Comparison of ENCODE assay signal across 7 cellular contexts in the genomic region with DNA sequence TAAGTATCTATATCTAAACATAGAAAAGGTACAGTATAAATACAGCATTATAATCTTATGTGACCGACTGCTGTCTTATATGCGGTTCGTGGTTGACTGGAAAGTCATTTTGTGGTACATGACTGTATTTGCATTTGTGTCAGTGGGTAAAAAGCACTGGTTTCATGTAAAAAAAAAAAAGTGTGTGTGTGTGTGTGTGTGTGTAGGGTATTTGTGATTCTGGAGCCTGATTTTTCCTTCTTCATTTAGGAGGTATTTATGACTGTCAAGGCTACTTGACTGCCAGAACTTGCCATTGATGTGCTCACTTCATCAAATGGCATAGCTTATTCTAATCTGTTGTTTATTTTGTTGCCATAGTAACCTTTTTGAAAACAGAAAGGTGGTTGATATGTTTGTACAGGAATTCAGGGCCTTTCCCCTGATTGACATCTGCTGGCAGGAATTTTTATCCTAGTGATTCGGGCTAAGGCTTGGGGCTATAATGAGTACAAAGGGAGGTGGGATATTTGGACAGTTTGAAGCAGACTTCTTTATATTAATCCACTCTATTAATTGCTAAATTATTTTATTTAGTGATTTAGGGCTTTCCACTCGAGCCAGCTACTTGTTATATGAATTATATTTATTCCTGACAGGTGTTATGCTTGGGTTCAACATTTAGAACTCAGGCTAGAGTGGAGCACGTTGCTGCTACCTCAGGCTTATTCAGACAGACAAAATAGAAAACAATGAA.
A peak's percentile ranks its signal among the peaks of the same experiment; 100 is the strongest.
DNase-seq lines count a peak whose midpoint lies in the region; ATAC-seq and TF ChIP-seq lines count a peak whose summit lies in the region.

No MANE protein-coding gene starts in this region.

- H2AFZ ChIP-seq in HCT116 (ENCODE audit: low read depth, low read length, poor library complexity, severe bottlenecking) (no peak overlapping the region), hepatocyte (no peak overlapping the region)

- no peaks in the 10 kb centered on the region for H3K9me3 ChIP-seq in HCT116 (ENCODE audit: control insufficient read depth in 1 of 2, insufficient read depth in 1 of 2, low read depth in 1 of 2, low read length in 2 of 2)
- no peaks in the 10 kb centered on the region for H3K9me3 ChIP-seq in hepatocyte (ENCODE audit: low read depth)

- peak; percentile 47 for DNase-seq in HCT116 (ENCODE audit: low read depth, low spot score)
- peak; percentile 95 for DNase-seq in LoVo (ENCODE audit: low spot score)
- DNase-seq in activated B cell treated with CpG ODN at 0.5 μM for 24 hours: no peak
- peak; percentile 74 for DNase-seq in hepatocyte (ENCODE audit: low spot score)
- no peak for DNase-seq in GM20000 (ENCODE audit: low spot score)

- peaks cover 72% of the 10 kb centered on the region for H3K4me1 Mint-ChIP-seq in activated B cell treated with CpG ODN at 0.5 μM for 24 hours

- H3K9me3 Mint-ChIP-seq in activated B cell treated with CpG ODN at 0.5 μM for 24 hours: peaks cover 5% of the 10 kb centered on the region

- H3K4me3 ChIP-seq in HCT116 (replicated peaks in 1 of 2; ENCODE audit: low read depth in 1 of 2, low read length in 2 of 2): no peak overlapping the region
- no peak overlapping the region for H3K4me3 ChIP-seq in hepatocyte
- H3K4me3 ChIP-seq in urinary bladder (ENCODE audit: low read depth, low read length): no peak overlapping the region

- peaks cover 7% of the 10 kb centered on the region for H3K36me3 Mint-ChIP-seq in activated B cell treated with CpG ODN at 0.5 μM for 24 hours (ENCODE audit: low read depth)

- H3K27ac ChIP-seq in HCT116 (ENCODE audit: low read depth, low read length) (no peak overlapping the region), hepatocyte (peak overlapping the region; percentile 83), urinary bladder (ENCODE audit: low read depth) (peak overlapping the region; percentile 16)

- CTCF ChIA-PET in HCT116 (lab: Charles Lee): interaction anchor here (1.4 kb wide), 1 partner anchor 147 kb away, joined by 5 read pairs; no protein-coding TSS in a partner anchor
- CTCF ChIA-PET in activated B cell treated with CpG ODN at 0.5 μM for 24 hours (lab: Charles Lee): interaction anchor here (0.6 to 1.1 kb wide), 6 partner anchors 32 to 147 kb away, joined by 3 to 4 read pairs (median 4); no protein-coding TSS in a partner anchor

- ATAC-seq in GM18508 (IDR thresholded peaks at IDR 0.05; ENCODE audit: insufficient read depth, unreplicated experiment) (peak; percentile 52), HCT116 (peak; percentile 76), activated B cell treated with CpG ODN at 0.5 μM for 24 hours (ENCODE audit: low read depth) (peak; percentile 73)

- RAD21 ChIA-PET in HCT116 (lab: Charles Lee; ENCODE audit: low non-redundant PET in 1 of 2, low total read pairs in 2 of 2, uncharacterized antibody in 2 of 2, unreplicated experiment in 2 of 2): interaction anchor here in 1 of 2 experiments (0.7 kb wide), 1 partner anchor 33 kb away, joined by 3 read pairs; no protein-coding TSS in a partner anchor

- peak overlapping the region; percentile 50 for H3K4me3 Mint-ChIP-seq in activated B cell treated with CpG ODN at 0.5 μM for 24 hours

- H3K27me3 Mint-ChIP-seq in activated B cell treated with CpG ODN at 0.5 μM for 24 hours: no peaks in the 10 kb centered on the region

- POLR2A ChIA-PET in HCT116 (lab: Charles Lee) (interaction anchor here (0.8 kb wide), 1 partner anchor 24 kb away, joined by 3 read pairs; no protein-coding TSS in a partner anchor), activated B cell treated with CpG ODN at 0.5 μM for 24 hours (lab: Charles Lee) (interaction anchor here (0.7 to 2.6 kb wide), 6 partner anchors 8 to 63 kb away, joined by 3 to 10 read pairs (median 3); a partner anchor contains a TSS)

- H4K20me1 ChIP-seq in HCT116 (ENCODE audit: insufficient read depth) (peaks cover 3% of the 10 kb centered on the region; the same call in 1 of the 2 replicates), hepatocyte (ENCODE audit: insufficient read depth, poor library complexity, severe bottlenecking) (peaks cover 11% of the 10 kb centered on the region)

- 57% methylated on average over 6 of the region's 6 CpGs for WGBS in hepatocyte (ENCODE audit: low lambda C conversion rate, missing lambda C conversion rate)
- whole genome bisulfite sequencing in urinary bladder: 58% methylated on average over 6 of the region's 6 CpGs

- H3K79me2 ChIP-seq in HCT116 (ENCODE audit: insufficient read depth, low read length) (peaks cover 72% of the 10 kb centered on the region), hepatocyte (peaks cover 78% of the 10 kb centered on the region)

- H3K27ac Mint-ChIP-seq in activated B cell treated with CpG ODN at 0.5 μM for 24 hours: peak overlapping the region; percentile 77

- H3K9ac ChIP-seq in HCT116 (ENCODE audit: low read length): no peak overlapping the region

- peak overlapping the region; percentile 26; the same call in 1 of the 2 replicates for H3K4me2 ChIP-seq in HCT116 (ENCODE audit: low read length)
- H3K4me2 ChIP-seq in hepatocyte: peak overlapping the region; percentile 49

- TF ChIP-seq CTCF in HCT116 (IDR thresholded peaks at IDR 0.05 in 2 of 3, conservative IDR thresholded peaks at IDR 0.05 in 1 of 3; ENCODE audit: borderline replicate concordance in 1 of 3, insufficient read depth in 1 of 3, low read depth in 2 of 3, low read length in 2 of 3) (peak in 2 of 3 experiments; percentile 18 to 25; a peak in 1 of 6 replicates), activated B cell treated with CpG ODN at 0.5 μM for 24 hours (IDR thresholded peaks at IDR 0.05) (no peak), hepatocyte (IDR thresholded peaks at IDR 0.05; ENCODE audit: poor library complexity) (peak; percentile 11), GM20000 (IDR thresholded peaks at IDR 0.05; ENCODE audit: extremely low read depth, missing control alignments) (no peak)

- no peaks in the 10 kb centered on the region for H3K36me3 ChIP-seq in HCT116 (ENCODE audit: control insufficient read depth in 1 of 2, insufficient read depth in 2 of 2, low read length in 2 of 2)
- no peaks in the 10 kb centered on the region for H3K36me3 ChIP-seq in hepatocyte (replicated peaks; ENCODE audit: insufficient read depth, low read depth)
- no peaks in the 10 kb centered on the region for H3K36me3 ChIP-seq in urinary bladder (ENCODE audit: insufficient read depth)

- TF ChIP-seq RAD21 in HCT116 (IDR thresholded peaks at IDR 0.05; ENCODE audit: low read depth): peak; percentile 14; the same call in 1 of the 2 replicates

- H3K27me3 ChIP-seq in HCT116 (ENCODE audit: insufficient read depth, low read length) (no peaks in the 10 kb centered on the region), hepatocyte (no peaks in the 10 kb centered on the region)

- no peak for TF ChIP-seq POLR2A in HCT116 (IDR thresholded peaks at IDR 0.05; ENCODE audit: borderline replicate concordance, extremely low read depth, insufficient read depth, insufficient read length)

- peaks cover 12 to 19% of the 10 kb centered on the region in 2 experiments for H3K4me1 ChIP-seq in HCT116 (ENCODE audit: control insufficient read depth in 1 of 2, insufficient read depth in 2 of 2, low read length in 2 of 2)
- H3K4me1 ChIP-seq in hepatocyte (ENCODE audit: insufficient read depth): peaks cover 25% of the 10 kb centered on the region
- peaks cover 4% of the 10 kb centered on the region for H3K4me1 ChIP-seq in urinary bladder (ENCODE audit: insufficient read depth)

- intact Hi-C loops in HCT116 (cut with micrococcal nuclease): no loop called here
- intact Hi-C loops in activated B cell treated with CpG ODN at 0.5 μM for 24 hours (cut with micrococcal nuclease): loop anchor here (1.0 to 2.0 kb wide), 4 partner anchors 14 to 63 kb away; a partner anchor contains a TSS

- no TSS peak for BruUV-seq in HCT116 (replicated peaks; lab: Mats Ljungman, UMichigan)

- H3K9me2 ChIP-seq in HCT116 (ENCODE audit: insufficient read depth): no peaks in the 10 kb centered on the region
- H3K9me2 ChIP-seq in hepatocyte (replicated peaks; ENCODE audit: insufficient read depth): no peaks in the 10 kb centered on the region

TF ChIP-seq in HCT116, 20 proteins besides CTCF, POLR2A, EP300 and RAD21:
- TF ChIP-seq CEBPB (IDR thresholded peaks at IDR 0.05; ENCODE audit: low read depth): no peak

Comparison
In these comparisons a context has a peak if more than half of its experiments do, and no peak if none do; other contexts are left out.
1. DNase-seq: peak in HCT116 (single experiment), LoVo (single experiment) and hepatocyte (single experiment); none in activated B cell treated with CpG ODN at 0.5 μM for 24 hours (single experiment) and GM20000 (single experiment).
2. CTCF ChIP-seq: peak in HCT116 (2 of 3) and hepatocyte (single experiment); none in activated B cell treated with CpG ODN at 0.5 μM for 24 hours (single experiment) and GM20000 (single experiment).
3. Peak in every context shown above with its lines, with median percentiles within 50 percentile points of each other: ATAC-seq.